ENCODE assay signal across 1 cellular context in the genomic region with DNA sequence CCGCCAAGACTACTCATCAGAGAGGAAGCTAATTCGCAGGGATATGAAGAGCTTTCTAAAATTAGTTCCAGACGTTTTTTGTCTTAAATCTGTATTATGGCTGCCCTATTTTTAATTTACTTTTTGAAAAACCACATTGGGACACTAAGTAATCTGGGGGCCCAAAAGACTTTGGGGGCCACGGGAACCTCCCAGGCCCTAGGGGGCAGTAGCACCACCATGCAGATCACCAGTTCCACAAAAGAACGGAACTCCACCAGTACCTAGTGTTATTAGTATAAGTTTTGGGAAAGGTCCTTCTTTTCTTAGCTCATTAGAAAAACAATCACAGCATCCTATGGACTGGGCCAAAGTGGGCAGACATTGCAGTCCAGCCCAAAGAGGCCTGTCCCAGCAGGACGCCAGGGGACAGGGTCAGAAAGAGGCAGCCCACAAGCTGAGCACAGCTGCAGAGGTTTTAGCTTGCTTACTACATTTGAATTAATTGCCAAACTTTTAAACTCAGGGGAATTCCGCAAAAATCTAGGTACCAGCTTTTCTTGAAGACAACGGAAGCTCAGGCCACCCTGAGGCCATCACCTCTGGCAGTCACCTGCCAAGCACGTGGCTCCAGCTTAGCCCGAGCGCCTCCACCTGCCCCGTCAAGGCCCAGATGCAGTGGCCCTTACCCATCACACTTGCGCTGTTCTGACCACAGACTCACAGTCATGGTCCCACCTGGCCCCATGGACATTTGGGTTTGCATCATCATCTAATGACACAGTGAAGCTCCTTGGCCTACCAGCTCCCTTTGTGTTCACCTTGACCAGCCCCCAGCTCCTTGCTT.
TF ChIP-seq lines count a peak whose summit lies in the region.

No MANE protein-coding gene starts in this region.

TF ChIP-seq in H1, 55 proteins besides CTCF, POLR2A, EP300 and RAD21:
- TF ChIP-seq PHF8 (conservative IDR thresholded peaks at IDR 0.05; ENCODE audit: low read depth, low read length) (no peak), SIX5 (IDR thresholded peaks at IDR 0.05; ENCODE audit: low read depth, low read length) (no peak), SUZ12 (IDR thresholded peaks at IDR 0.05; ENCODE audit: low read length) (no peak)
TF ChIP-seq in H1: peak in this region for 0.
